ENCODE assay signal across 8 cellular contexts in genomic region chr12:46071769-46072624, GRCh38.
DNase-seq lines count a peak whose midpoint lies in the region; ATAC-seq and TF ChIP-seq lines count a peak whose summit lies in the region.

No MANE protein-coding gene starts in this region.

- no TSS peak for BruUV-seq in PC-3 (replicated peaks; lab: Mats Ljungman, UMichigan)

- H3K27ac ChIP-seq in PC-3 (ENCODE audit: low read length) (no peak overlapping the region), neutrophil (no peak overlapping the region), suprapubic skin (no peak overlapping the region)

- H3K36me3 ChIP-seq in PC-3 (ENCODE audit: low read depth, low read length) (no peaks in the 10 kb centered on the region), neutrophil (no peaks in the 10 kb centered on the region), suprapubic skin (no peaks in the 10 kb centered on the region)

- CTCF ChIA-PET in PC-3 (lab: Charles Lee), result interaction anchor here (0.6 to 1.0 kb wide), 2 partner anchors 949 to 1686 kb away, joined by 4 to 13 read pairs; no protein-coding TSS in a partner anchor

- ATAC-seq in GM21576 (IDR thresholded peaks at IDR 0.05; ENCODE audit: unreplicated experiment) (peak; percentile 91), PC-3 (peak; percentile 83)

- H3K9ac ChIP-seq in PC-3 (ENCODE audit: low read length), result no peak overlapping the region

- 40% methylated on average over 8 of the region's 8 CpGs for WGBS in suprapubic skin

- H3K4me3 Mint-ChIP-seq in activated T-cell treated with anti-CD3 and anti-CD28 coated beads, Interleukin-2, amount 50 U/mL, for 24 hours, result no peak overlapping the region

- peak; percentile 59 for DNase-seq in DMS79 treated with DMSO at 0.1 percent for 48 hours (lab: John Stamatoyannopoulos, UW)
- DNase-seq in Jurkat, Clone E6-1 (ENCODE audit: low read depth, low spot score), result peak; percentile 53
- DNase-seq in PC-3, result peak; percentile 84
- DNase-seq in activated T-cell treated with anti-CD3 and anti-CD28 coated beads, Interleukin-2, amount 50 U/mL, for 24 hours, result peak; percentile 73
- DNase-seq in fibroblast of mammary gland (ENCODE audit: low read depth), result peak; percentile 64
- DNase-seq in suprapubic skin (ENCODE audit: low spot score in 2 of 2), result peak in 1 of 2 donors; percentile 69

- POLR2A ChIA-PET in PC-3 (lab: Charles Lee; ENCODE audit: unreplicated experiment), result interaction anchor here (0.6 to 0.7 kb wide), 2 partner anchors 314 to 482 kb away, joined by 3 to 4 read pairs; no protein-coding TSS in a partner anchor

- no peaks in the 10 kb centered on the region for H4K20me1 ChIP-seq in PC-3 (ENCODE audit: low read length)

- H3K27me3 Mint-ChIP-seq in activated T-cell treated with anti-CD3 and anti-CD28 coated beads, Interleukin-2, amount 50 U/mL, for 24 hours, result peaks cover 10% of the 10 kb centered on the region

- H3K4me2 ChIP-seq in PC-3 (ENCODE audit: low read length), result peak overlapping the region; percentile 60

- H3K9me2 ChIP-seq in PC-3 (replicated peaks; ENCODE audit: low read length), result no peaks in the 10 kb centered on the region

- no peak for TF ChIP-seq EP300 in suprapubic skin (IDR thresholded peaks at IDR 0.05)

- TF ChIP-seq CTCF in PC-3 (conservative IDR thresholded peaks at IDR 0.05; ENCODE audit: low read depth, low read length) (peak; percentile 96), fibroblast of mammary gland (conservative IDR thresholded peaks at IDR 0.05; ENCODE audit: control insufficient read depth, insufficient read depth, low read depth, low read length) (peak; percentile 99), neutrophil (IDR thresholded peaks at IDR 0.05) (peak; percentile 59), suprapubic skin (IDR thresholded peaks at IDR 0.05) (peak; percentile 84 to 87)

- intact Hi-C loops in PC-3 (cut with micrococcal nuclease), result loop anchor here (1.0 to 10.0 kb wide), 4 partner anchors 47 to 863 kb away; no protein-coding TSS in a partner anchor

- H3F3A ChIP-seq in PC-3 (ENCODE audit: low read length, unreplicated experiment), result no peaks in the 10 kb centered on the region

- H3K27ac Mint-ChIP-seq in activated T-cell treated with anti-CD3 and anti-CD28 coated beads, Interleukin-2, amount 50 U/mL, for 24 hours, result peak overlapping the region; percentile 4

- no peaks in the 10 kb centered on the region for H3K79me2 ChIP-seq in PC-3 (ENCODE audit: low read length)

- no peaks in the 10 kb centered on the region for H3K27me3 ChIP-seq in PC-3 (ENCODE audit: low read length)
- no peaks in the 10 kb centered on the region for H3K27me3 ChIP-seq in neutrophil
- H3K27me3 ChIP-seq in suprapubic skin, result no peaks in the 10 kb centered on the region

- H3K4me1 Mint-ChIP-seq in activated T-cell treated with anti-CD3 and anti-CD28 coated beads, Interleukin-2, amount 50 U/mL, for 24 hours (ENCODE audit: low read depth), result peaks cover 6% of the 10 kb centered on the region

- no peaks in the 10 kb centered on the region for H3K9me3 ChIP-seq in PC-3 (ENCODE audit: low read length)
- no peaks in the 10 kb centered on the region for H3K9me3 ChIP-seq in neutrophil
- H3K9me3 ChIP-seq in suprapubic skin, result no peaks in the 10 kb centered on the region

- peak overlapping the region; percentile 71 for H2AFZ ChIP-seq in PC-3 (ENCODE audit: low read length)

- no peak for TF ChIP-seq POLR2A in suprapubic skin (IDR thresholded peaks at IDR 0.05)

- H3K4me1 ChIP-seq in PC-3 (ENCODE audit: insufficient read depth, low read length), result 0 out of 2 replicates have a peak, but pooled peaks cover 5% of the 10 kb centered on the region
- no peaks in the 10 kb centered on the region for H3K4me1 ChIP-seq in neutrophil (ENCODE audit: control insufficient read depth in 1 of 2, insufficient read depth in 1 of 2, low read depth in 1 of 2, low read length in 1 of 2)
- H3K4me1 ChIP-seq in suprapubic skin, result peaks cover 7% of the 10 kb centered on the region

- no peaks in the 10 kb centered on the region for H3K36me3 Mint-ChIP-seq in activated T-cell treated with anti-CD3 and anti-CD28 coated beads, Interleukin-2, amount 50 U/mL, for 24 hours (ENCODE audit: low read depth)

- H3K4me3 ChIP-seq in Jurkat, Clone E6-1 (ENCODE audit: low read length), result no peak overlapping the region
- H3K4me3 ChIP-seq in PC-3 (ENCODE audit: low read length), result no peak overlapping the region
- no peak overlapping the region for H3K4me3 ChIP-seq in fibroblast of mammary gland (ENCODE audit: control insufficient read depth, low read depth, low read length)
- no peak overlapping the region for H3K4me3 ChIP-seq in neutrophil (ENCODE audit: low read depth in 1 of 2, low read length in 1 of 2)
- H3K4me3 ChIP-seq in suprapubic skin, result no peak overlapping the region

- H3K9me3 Mint-ChIP-seq in activated T-cell treated with anti-CD3 and anti-CD28 coated beads, Interleukin-2, amount 50 U/mL, for 24 hours, result no peaks in the 10 kb centered on the region
